17 cellular contexts compared by ENCODE assay signal in genomic region chr20:61933481-61933950, GRCh38.
A peak's percentile ranks its signal among the peaks of the same experiment; 100 is the strongest.
DNase-seq lines count a peak whose midpoint lies in the region; ATAC-seq and TF ChIP-seq lines count a peak whose summit lies in the region.
"Had no signal": no experiment of that assay in that cellular context is flagged by ENCODE, and none has a peak within 500 bp of the region (broad histone marks: within the 10 kb centered on the region; RNA-seq: fewer than 3 reads in every experiment).

No MANE protein-coding gene starts in this region.

- no peak overlapping the region for H3K27ac Mint-ChIP-seq in chondrocyte (ENCODE audit: unreplicated experiment)
- no peak overlapping the region for H3K27ac Mint-ChIP-seq in T-helper 2 cell treated with Interferon-gamma antibody and Interleukin-4, amounts not matched to agents 5 μg/mL and 100 μg/mL, for 36 hours

- H3K36me3 ChIP-seq in right atrium auricular region (no peaks in the 10 kb centered on the region), upper lobe of right lung (no peaks in the 10 kb centered on the region)

- H3K4me3 Mint-ChIP-seq in chondrocyte (ENCODE audit: unreplicated experiment) = no peak overlapping the region
- no peak overlapping the region for H3K4me3 Mint-ChIP-seq in T-helper 2 cell treated with Interferon-gamma antibody and Interleukin-4, amounts not matched to agents 5 μg/mL and 100 μg/mL, for 36 hours

- DNase-seq in Right ventricle myocardium superior (peak; percentile 11), right atrium auricular region (ENCODE audit: low spot score) (no peak), chondrocyte (ENCODE audit: low spot score) (peak; percentile 73), mesenteric fat pad (ENCODE audit: low spot score) (peak; percentile 69), upper lobe of right lung (peak; percentile 48), pons (ENCODE audit: low spot score) (no peak)
- no peak for DNase-seq in T-helper 2 cell treated with Interferon-gamma antibody and Interleukin-4, amounts not matched to agents 5 μg/mL and 100 μg/mL, for 36 hours (ENCODE audit: low spot score)
- DNase-seq: Karpas-422; NCI-H187 treated with DMSO at 0.1 percent for 48 hours; NCI-H2171; NCI-H510A; NK-92 treated with Interleukin-12 subunit alpha and Interleukin-12 subunit beta, amount 100 ng/mL, for 24 hours; OCI-M1 had no signal

- H3K9me3 Mint-ChIP-seq in chondrocyte (ENCODE audit: low read depth) = no peaks in the 10 kb centered on the region
- H3K9me3 Mint-ChIP-seq in T-helper 2 cell treated with Interferon-gamma antibody and Interleukin-4, amounts not matched to agents 5 μg/mL and 100 μg/mL, for 36 hours = no peaks in the 10 kb centered on the region

- H3K27ac ChIP-seq in right atrium auricular region (no peak overlapping the region), upper lobe of right lung (no peak overlapping the region)
- H3K27ac ChIP-seq: A549, RWPE1 had no signal

- ATAC-seq in Right ventricle myocardium superior (ENCODE audit: poor library complexity) (no peak), upper lobe of right lung (no peak), HG03095 (IDR thresholded peaks at IDR 0.05; ENCODE audit: unreplicated experiment) (no peak)
- ATAC-seq: A549 had no signal

- intact Hi-C loops in Right ventricle myocardium superior (cut with DNase I) (no loop called here), upper lobe of right lung (cut with DNase I) (no loop called here)

- H3K4me3 ChIP-seq in right atrium auricular region = no peak overlapping the region
- H3K4me3 ChIP-seq in upper lobe of right lung = no peak overlapping the region
- H3K4me3 ChIP-seq: A549 had no signal

- peaks cover 1% of the 10 kb centered on the region for H3K27me3 Mint-ChIP-seq in chondrocyte (ENCODE audit: low read depth)
- H3K27me3 Mint-ChIP-seq in T-helper 2 cell treated with Interferon-gamma antibody and Interleukin-4, amounts not matched to agents 5 μg/mL and 100 μg/mL, for 36 hours (ENCODE audit: low read depth) = no peaks in the 10 kb centered on the region

- TF ChIP-seq CTCF in right atrium auricular region (IDR thresholded peaks at IDR 0.05) (no peak), chondrocyte (IDR thresholded peaks at IDR 0.05) (no peak), upper lobe of right lung (IDR thresholded peaks at IDR 0.05) (no peak)

- H3K27me3 ChIP-seq in right atrium auricular region (no peaks in the 10 kb centered on the region), upper lobe of right lung (no peaks in the 10 kb centered on the region)

- H3K4me1 ChIP-seq in right atrium auricular region (no peaks in the 10 kb centered on the region), upper lobe of right lung (no peaks in the 10 kb centered on the region)
- H3K4me1 ChIP-seq: A549, Caco-2 had no signal

- no peaks in the 10 kb centered on the region for H3K4me1 Mint-ChIP-seq in chondrocyte (ENCODE audit: low read depth)
- no peaks in the 10 kb centered on the region for H3K4me1 Mint-ChIP-seq in T-helper 2 cell treated with Interferon-gamma antibody and Interleukin-4, amounts not matched to agents 5 μg/mL and 100 μg/mL, for 36 hours (ENCODE audit: low read depth)

- H3K9me3 ChIP-seq in right atrium auricular region = no peaks in the 10 kb centered on the region
- H3K9me3 ChIP-seq in upper lobe of right lung = no peaks in the 10 kb centered on the region
- H3K9me3 ChIP-seq: A549 had no signal

- H3K36me3 Mint-ChIP-seq in chondrocyte (ENCODE audit: low read depth) = peaks cover 2% of the 10 kb centered on the region
- no peaks in the 10 kb centered on the region for H3K36me3 Mint-ChIP-seq in T-helper 2 cell treated with Interferon-gamma antibody and Interleukin-4, amounts not matched to agents 5 μg/mL and 100 μg/mL, for 36 hours (ENCODE audit: low read depth)

Comparison
In these comparisons a context has a peak if more than half of its experiments do, and no peak if none do; other contexts are left out.
1. DNase-seq: peak in Right ventricle myocardium superior (single experiment), chondrocyte (single experiment), mesenteric fat pad (single experiment) and upper lobe of right lung (single experiment); none in right atrium auricular region (single experiment), pons (single experiment) and T-helper 2 cell treated with Interferon-gamma antibody and Interleukin-4, amounts not matched to agents 5 μg/mL and 100 μg/mL, for 36 hours (single experiment).